ENCODE assay signal across 24 cellular contexts in genomic region chr4:170399894-170400293, GRCh38.
"Had no signal": no experiment of that assay in that cellular context is flagged by ENCODE, and none has a peak within 500 bp of the region (broad histone marks: within the 10 kb centered on the region; RNA-seq: fewer than 3 reads in every experiment).

No MANE protein-coding gene starts in this region.

- FAIRE-seq: endothelial cell of umbilical vein, TTC549, urothelium cell line had no signal

- H3K27ac Mint-ChIP-seq: activated CD4-positive, alpha-beta T cell treated with anti-CD3 and anti-CD28 coated beads for 36 hours; activated naive CD8-positive, alpha-beta T cell treated with anti-CD3 and anti-CD28 coated beads, Interleukin-2, amount 10 ng/mL, durations not matched to agents 7 days and 5 days; activated T-helper 17 cell treated with anti-CD3 and anti-CD28 coated beads, Interleukin-2, amount 50 U/mL, for 72 hours; dendritic cell treated with granulocyte-macrophage colony-stimulating factor and Interleukin-4, amounts not matched to agents 40 ng/mL and 50 ng/mL, for 4 days; stimulated activated naive CD8-positive, alpha-beta T cell treated with anti-CD3 and anti-CD28 coated beads, Interleukin-15, Interleukin-2, amounts not matched to agents 100 ng/mL and 50 ng/mL, for 24 hours; WTC11 had no signal

- H3K4me1 ChIP-seq: esophagus muscularis mucosa, tibial nerve had no signal

- H3K4me1 Mint-ChIP-seq: activated CD4-positive, alpha-beta T cell treated with anti-CD3 and anti-CD28 coated beads for 36 hours; activated naive CD8-positive, alpha-beta T cell treated with anti-CD3 and anti-CD28 coated beads, Interleukin-2, amount 10 ng/mL, durations not matched to agents 7 days and 5 days; activated T-helper 17 cell treated with anti-CD3 and anti-CD28 coated beads, Interleukin-2, amount 50 U/mL, for 72 hours; WTC11 had no signal

- ATAC-seq: activated CD4-positive, alpha-beta T cell treated with anti-CD3 and anti-CD28 coated beads for 36 hours; activated T-helper 17 cell treated with anti-CD3 and anti-CD28 coated beads, Interleukin-2, amount 50 U/mL, for 72 hours; left colon had no signal

- H3K27ac ChIP-seq: cardiac muscle cell, esophagus muscularis mucosa, tibial nerve had no signal

- H3K27me3 ChIP-seq: cardiac muscle cell, esophagus muscularis mucosa, tibial nerve had no signal

- H3K36me3 Mint-ChIP-seq: activated naive CD8-positive, alpha-beta T cell treated with anti-CD3 and anti-CD28 coated beads, Interleukin-2, amount 10 ng/mL, durations not matched to agents 7 days and 5 days had no signal

- H3K36me3 ChIP-seq: cardiac muscle cell, esophagus muscularis mucosa, tibial nerve had no signal

- DNase-seq: activated CD4-positive, alpha-beta T cell treated with anti-CD3 and anti-CD28 coated beads for 36 hours; activated CD4-positive, alpha-beta T cell treated with anti-CD3 and anti-CD28 coated beads, Interleukin-2, amount 50 U/mL, for 48 hours; activated naive CD4-positive, alpha-beta T cell treated with Interleukin-2 at 50 U/mL for 16 hours; activated naive CD8-positive, alpha-beta T cell treated with anti-CD3 and anti-CD28 coated beads, Interleukin-2, amount 10 ng/mL, durations not matched to agents 7 days and 5 days; activated T-cell treated with anti-CD3 and anti-CD28 coated beads, Interleukin-2, amount 50 U/mL, for 1 hour; amygdala; effector CD8-positive, alpha-beta T cell; foreskin fibroblast; left colon; occipital lobe; posterior cingulate gyrus; stimulated activated CD4-positive, alpha-beta T cell treated with anti-CD3 and anti-CD28 coated beads, Interleukin-2, amount 100 ng/mL, for 24 hours had no signal

- H3K4me3 Mint-ChIP-seq: activated CD4-positive, alpha-beta T cell treated with anti-CD3 and anti-CD28 coated beads for 36 hours; activated naive CD8-positive, alpha-beta T cell treated with anti-CD3 and anti-CD28 coated beads, Interleukin-2, amount 10 ng/mL, durations not matched to agents 7 days and 5 days; activated T-helper 17 cell treated with anti-CD3 and anti-CD28 coated beads, Interleukin-2, amount 50 U/mL, for 72 hours; dendritic cell treated with granulocyte-macrophage colony-stimulating factor and Interleukin-4, amounts not matched to agents 40 ng/mL and 50 ng/mL, for 4 days; nephron; stimulated activated naive CD8-positive, alpha-beta T cell treated with anti-CD3 and anti-CD28 coated beads, Interleukin-15, Interleukin-2, amounts not matched to agents 100 ng/mL and 50 ng/mL, for 24 hours; WTC11 had no signal

- H3K9me3 ChIP-seq: esophagus muscularis mucosa had no signal

- H3K4me3 ChIP-seq: cardiac muscle cell, esophagus muscularis mucosa, lung, tibial nerve had no signal

- H3K9me3 Mint-ChIP-seq: activated naive CD8-positive, alpha-beta T cell treated with anti-CD3 and anti-CD28 coated beads, Interleukin-2, amount 10 ng/mL, durations not matched to agents 7 days and 5 days; activated T-helper 17 cell treated with anti-CD3 and anti-CD28 coated beads, Interleukin-2, amount 50 U/mL, for 72 hours had no signal

- H3K27me3 Mint-ChIP-seq: activated CD4-positive, alpha-beta T cell treated with anti-CD3 and anti-CD28 coated beads for 36 hours; activated naive CD8-positive, alpha-beta T cell treated with anti-CD3 and anti-CD28 coated beads, Interleukin-2, amount 10 ng/mL, durations not matched to agents 7 days and 5 days; activated T-helper 17 cell treated with anti-CD3 and anti-CD28 coated beads, Interleukin-2, amount 50 U/mL, for 72 hours; dendritic cell treated with granulocyte-macrophage colony-stimulating factor and Interleukin-4, amounts not matched to agents 40 ng/mL and 50 ng/mL, for 4 days; stimulated activated naive CD8-positive, alpha-beta T cell treated with anti-CD3 and anti-CD28 coated beads, Interleukin-15, Interleukin-2, amounts not matched to agents 100 ng/mL and 50 ng/mL, for 24 hours had no signal
